In the genomic region with DNA sequence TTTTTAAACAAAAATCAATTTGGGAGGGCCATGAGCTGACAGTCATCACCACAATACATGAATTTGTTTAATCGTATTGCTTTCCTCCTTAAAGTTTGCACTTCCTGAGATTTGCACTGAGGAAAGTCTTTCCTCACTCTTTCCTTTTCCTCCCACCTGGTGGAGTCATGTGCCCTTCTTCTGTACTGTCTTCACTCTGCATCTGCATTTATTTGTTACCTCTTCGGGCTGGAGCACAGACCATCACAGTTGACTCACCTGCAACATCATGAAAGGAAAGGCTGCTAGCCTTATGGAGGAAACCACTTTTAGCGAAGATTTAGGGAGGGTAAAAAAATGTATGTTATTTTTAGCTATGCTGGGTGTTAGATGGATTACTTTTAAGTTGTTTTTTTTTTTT, we compare ENCODE assay signal across 21 cellular contexts.
DNase-seq lines count a peak whose midpoint lies in the region; ATAC-seq and TF ChIP-seq lines count a peak whose summit lies in the region.
"Had no signal": no experiment of that assay in that cellular context is flagged by ENCODE, and none has a peak within 500 bp of the region (broad histone marks: within the 10 kb centered on the region; RNA-seq: fewer than 3 reads in every experiment).

No MANE protein-coding gene starts in this region.

- ATAC-seq in GM23338, result peak; percentile 59
- ATAC-seq: GM12878 had no signal

- peaks cover 4% of the 10 kb centered on the region for H3K9me3 Mint-ChIP-seq in GM23338
- peaks cover 7% of the 10 kb centered on the region for H3K9me3 Mint-ChIP-seq in endodermal cell
- H3K9me3 Mint-ChIP-seq in Caco-2 (ENCODE audit: unreplicated experiment), result no peaks in the 10 kb centered on the region

- H2AFZ ChIP-seq in GM23338, result no peak overlapping the region
- H2AFZ ChIP-seq: GM23248 had no signal

- H3K4me1 Mint-ChIP-seq in GM23338 (no peaks in the 10 kb centered on the region; the same call in 2 of the 3 replicates), endodermal cell (no peaks in the 10 kb centered on the region), Caco-2 (ENCODE audit: low read depth, unreplicated experiment) (no peaks in the 10 kb centered on the region)
- H3K4me1 Mint-ChIP-seq: CD14-positive monocyte; CD8-positive, alpha-beta memory T cell had no signal

- no peaks in the 10 kb centered on the region for H3K9me2 ChIP-seq in GM23338 (ENCODE audit: insufficient read depth)

- intact Hi-C loops in Caco-2 (cut with micrococcal nuclease; ENCODE audit: unreplicated experiment), result no loop called here

- no peaks in the 10 kb centered on the region for H3F3A ChIP-seq in GM23338 (replicated peaks; ENCODE audit: low read depth)

- peak in 1 of 2 experiments; percentile 28; a peak in 2 of 4 replicates for TF ChIP-seq CTCF in GM23338 (conservative IDR thresholded peaks at IDR 0.05; ENCODE audit: low read depth in 2 of 2)
- 0 out of 2 replicates have a peak, but pooled peaks have one; percentile 3 for TF ChIP-seq CTCF in WERI-Rb-1 (IDR thresholded peaks at IDR 0.05; ENCODE audit: low read depth, low read length)
- peak; percentile 27 for TF ChIP-seq CTCF in endodermal cell (conservative IDR thresholded peaks at IDR 0.05)
- no peak for TF ChIP-seq CTCF in Caco-2 (IDR thresholded peaks at IDR 0.05; ENCODE audit: insufficient read depth in 1 of 2, low read depth in 1 of 2, low read length in 1 of 2, severe bottlenecking in 1 of 2, unreplicated experiment in 1 of 2)

- H4K20me1 ChIP-seq in GM23338 (replicated peaks; ENCODE audit: insufficient read depth), result no peaks in the 10 kb centered on the region
- H4K20me1 ChIP-seq: BLaER1 treated with 17β-estradiol and CSF1 and Interleukin-3, amounts not matched to agents 10 nM and 100 nM had no signal

- H3K27me3 ChIP-seq in GM23338 (ENCODE audit: insufficient read depth) (no peaks in the 10 kb centered on the region), WERI-Rb-1 (ENCODE audit: insufficient read depth, low read depth, severe bottlenecking) (no peaks in the 10 kb centered on the region), endodermal cell (ENCODE audit: control insufficient read depth, insufficient read depth, low read length, poor library complexity, severe bottlenecking) (no peaks in the 10 kb centered on the region), Caco-2 (replicated peaks; ENCODE audit: control insufficient read depth, insufficient read depth, low read length) (no peaks in the 10 kb centered on the region)
- H3K27me3 ChIP-seq: BE2C; BLaER1 treated with 17β-estradiol and CSF1 and Interleukin-3, amounts not matched to agents 10 nM and 100 nM had no signal

- no peaks in the 10 kb centered on the region for H3K27me3 Mint-ChIP-seq in GM23338 (ENCODE audit: insufficient read depth, low read depth, poor library complexity)
- no peaks in the 10 kb centered on the region for H3K27me3 Mint-ChIP-seq in endodermal cell (ENCODE audit: insufficient read depth)
- H3K27me3 Mint-ChIP-seq in Caco-2 (ENCODE audit: insufficient read depth, unreplicated experiment), result no peaks in the 10 kb centered on the region

- DNase-seq in GM23338 (ENCODE audit: low spot score), result peak; percentile 19
- no peak for DNase-seq in WERI-Rb-1
- DNase-seq in endodermal cell, result no peak
- no peak for DNase-seq in DMS53 treated with DMSO at 0.1 percent for 48 hours (lab: John Stamatoyannopoulos, UW; ENCODE audit: unreplicated experiment)
- no peak for DNase-seq in Caco-2
- DNase-seq in NCI-H146 treated with DMSO at 0.1 percent for 48 hours (lab: John Stamatoyannopoulos, UW; ENCODE audit: unreplicated experiment), result no peak
- DNase-seq: AML-193; BE2C; Calu3; CD4-positive, alpha-beta T cell; CD8-positive, alpha-beta memory T cell; DMS79; EL; GDM1; GM23248; HFFc6 had no signal

- CTCF ChIA-PET in Caco-2 (lab: Charles Lee), result no interaction called here

- H3K27ac Mint-ChIP-seq in GM23338 (no peak overlapping the region), endodermal cell (no peak overlapping the region), Caco-2 (ENCODE audit: unreplicated experiment) (no peak overlapping the region)
- H3K27ac Mint-ChIP-seq: CD14-positive monocyte; CD4-positive, alpha-beta T cell; HFFc6 had no signal

- H3K4me1 ChIP-seq in GM23338 (ENCODE audit: insufficient read depth), result no peaks in the 10 kb centered on the region
- H3K4me1 ChIP-seq in endodermal cell (ENCODE audit: control insufficient read depth, insufficient read depth, low read length), result no peaks in the 10 kb centered on the region
- no peaks in the 10 kb centered on the region for H3K4me1 ChIP-seq in Caco-2
- H3K4me1 ChIP-seq: BE2C, HAP-1 had no signal

- H3K36me3 ChIP-seq in GM23338 (ENCODE audit: insufficient read depth) (no peaks in the 10 kb centered on the region), WERI-Rb-1 (no peaks in the 10 kb centered on the region), endodermal cell (ENCODE audit: control insufficient read depth, insufficient read depth, low read length) (no peaks in the 10 kb centered on the region), Caco-2 (ENCODE audit: control insufficient read depth, insufficient read depth, low read length) (no peaks in the 10 kb centered on the region)
- H3K36me3 ChIP-seq: BE2C, HAP-1 had no signal

- H3K27ac ChIP-seq in GM23338 (ENCODE audit: low read depth) (no peak overlapping the region), WERI-Rb-1 (no peak overlapping the region), endodermal cell (ENCODE audit: low read depth, low read length) (no peak overlapping the region)
- H3K27ac ChIP-seq: 22Rv1; BLaER1 treated with 17β-estradiol and CSF1 and Interleukin-3, amounts not matched to agents 10 nM and 100 nM; GM23248 had no signal

- BruUV-seq in Caco-2 (replicated peaks; lab: Mats Ljungman, UMichigan), result no TSS peak

- H3K9me3 ChIP-seq in WERI-Rb-1 (ENCODE audit: severe bottlenecking), result no peaks in the 10 kb centered on the region
- peaks cover 16% of the 10 kb centered on the region for H3K9me3 ChIP-seq in endodermal cell (ENCODE audit: control insufficient read depth, low read length)
- H3K9me3 ChIP-seq in Caco-2, result no peaks in the 10 kb centered on the region
- H3K9me3 ChIP-seq: BE2C, HAP-1 had no signal

- 94 to 95% methylated on average over 2 to 3 of the region's 3 CpGs for WGBS in endodermal cell (ENCODE audit: insufficient coverage in 1 of 2, insufficient read length in 1 of 2), 2 experiments

- no peak overlapping the region for H3K9ac ChIP-seq in endodermal cell (ENCODE audit: extremely low read depth, low read length, poor library complexity, severe bottlenecking)
- H3K9ac ChIP-seq: BLaER1 treated with 17β-estradiol and CSF1 and Interleukin-3, amounts not matched to agents 10 nM and 100 nM; GM23248 had no signal

- H3K4me3 Mint-ChIP-seq in GM23338 (no peak overlapping the region), endodermal cell (no peak overlapping the region), Caco-2 (ENCODE audit: unreplicated experiment) (no peak overlapping the region)
- H3K4me3 Mint-ChIP-seq: CD14-positive monocyte; CD4-positive, alpha-beta T cell; CD8-positive, alpha-beta memory T cell; HFFc6 had no signal

- POLR2A ChIA-PET in Caco-2 (lab: Charles Lee), result no interaction called here

- H3K36me3 Mint-ChIP-seq in GM23338 (ENCODE audit: low read depth), result peaks cover 13% of the 10 kb centered on the region
- H3K36me3 Mint-ChIP-seq in endodermal cell (ENCODE audit: low read depth), result peaks cover 15% of the 10 kb centered on the region
- peaks cover 26% of the 10 kb centered on the region for H3K36me3 Mint-ChIP-seq in Caco-2 (ENCODE audit: insufficient read depth, unreplicated experiment)
- H3K36me3 Mint-ChIP-seq: CD14-positive monocyte; CD8-positive, alpha-beta memory T cell had no signal

- H3K4me2 ChIP-seq in GM23338, result no peak overlapping the region
- H3K4me2 ChIP-seq: BLaER1 treated with 17β-estradiol and CSF1 and Interleukin-3, amounts not matched to agents 10 nM and 100 nM had no signal

- H3K79me2 ChIP-seq in GM23338 (replicated peaks; ENCODE audit: insufficient read depth), result no peaks in the 10 kb centered on the region

- H3K4me3 ChIP-seq in GM23338 (no peak overlapping the region), WERI-Rb-1 (ENCODE audit: low read depth, low read length) (no peak overlapping the region), endodermal cell (ENCODE audit: low read length) (no peak overlapping the region), Caco-2 (ENCODE audit: low read depth, low read length) (no peak overlapping the region)
- H3K4me3 ChIP-seq: BLaER1 treated with 17β-estradiol and CSF1 and Interleukin-3, amounts not matched to agents 10 nM and 100 nM; GM12878; GM23248; HAP-1 had no signal

TF ChIP-seq in GM23338, 12 proteins besides CTCF, POLR2A, EP300 and RAD21 (continues in another document):
- TF ChIP-seq CREB1 (CRISPR knock-in tag; IDR thresholded peaks at IDR 0.05; ENCODE audit: low read depth), result no peak
- TF ChIP-seq, protein P1, sequence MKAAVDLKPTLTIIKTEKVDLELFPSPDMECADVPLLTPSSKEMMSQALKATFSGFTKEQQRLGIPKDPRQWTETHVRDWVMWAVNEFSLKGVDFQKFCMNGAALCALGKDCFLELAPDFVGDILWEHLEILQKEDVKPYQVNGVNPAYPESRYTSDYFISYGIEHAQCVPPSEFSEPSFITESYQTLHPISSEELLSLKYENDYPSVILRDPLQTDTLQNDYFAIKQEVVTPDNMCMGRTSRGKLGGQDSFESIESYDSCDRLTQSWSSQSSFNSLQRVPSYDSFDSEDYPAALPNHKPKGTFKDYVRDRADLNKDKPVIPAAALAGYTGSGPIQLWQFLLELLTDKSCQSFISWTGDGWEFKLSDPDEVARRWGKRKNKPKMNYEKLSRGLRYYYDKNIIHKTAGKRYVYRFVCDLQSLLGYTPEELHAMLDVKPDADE (IDR thresholded peaks at IDR 0.05), result no peak

Comparison
In these comparisons a context has a peak if more than half of its experiments do, and no peak if none do; other contexts are left out.
1. CTCF ChIP-seq: peak in WERI-Rb-1 (single experiment) and endodermal cell (single experiment); none in Caco-2 (0 of 2).